Comparison of ENCODE assay signal across 8 cellular contexts in the genomic region with DNA sequence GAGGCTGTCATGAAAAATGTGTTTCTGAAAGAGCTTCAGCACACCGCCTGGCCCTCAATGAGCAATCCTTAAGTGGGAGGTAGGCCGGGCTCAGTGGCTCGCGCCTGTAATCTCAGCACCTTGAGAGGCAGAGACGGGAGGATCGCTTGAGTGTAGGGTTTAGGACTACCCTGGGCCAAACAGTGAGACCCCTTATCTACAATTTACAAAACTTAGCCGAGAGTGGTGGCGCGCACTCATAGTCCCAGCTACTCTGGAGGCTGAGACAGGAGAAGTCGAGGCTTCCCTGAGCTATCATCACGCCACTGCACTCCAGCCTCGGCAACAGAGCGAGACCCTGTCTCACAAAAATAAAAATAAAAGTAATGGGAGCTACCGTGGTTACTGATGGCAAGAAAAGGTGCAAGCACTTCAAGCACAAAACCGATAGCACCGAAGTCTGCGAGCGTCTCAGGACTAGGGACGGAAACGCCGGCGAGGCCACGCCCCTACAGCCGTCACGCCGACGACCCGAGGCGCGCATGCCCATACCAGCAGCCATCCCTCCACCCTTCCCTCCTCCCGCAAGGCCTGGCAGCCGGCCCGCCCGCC. TPM values are rescaled to one million over a fixed set of nuclear protein-coding genes. Genes with fewer than 3 reads are reported as not detected.
DNase-seq lines count a peak whose midpoint lies in the region; ATAC-seq and TF ChIP-seq lines count a peak whose summit lies in the region.

No MANE protein-coding gene starts in this region.

- H3K27ac ChIP-seq in AG04450 (ENCODE audit: low read depth, low read length) (peak overlapping the region; percentile 96), caudate nucleus (ENCODE audit: low read depth, low read length) (peak overlapping the region; percentile 96)

- CTCF ChIA-PET in AG04450 (lab: Charles Lee), result interaction anchor here (0.5 to 1.0 kb wide), 4 partner anchors 15 to 845 kb away, joined by 3 to 5 read pairs (median 3); no protein-coding TSS in a partner anchor

- TF ChIP-seq CTCF in AG04450 (IDR thresholded peaks at IDR 0.05; ENCODE audit: low read depth, low read length), result no peak

- H3K4me3 ChIP-seq in AG04450 (ENCODE audit: low read depth, low read length), result peak overlapping the region; percentile 100

- POLR2A ChIA-PET in AG04450 (lab: Yijun Ruan, JAX), result no interaction called here

- no peaks in the 10 kb centered on the region; the same call in 1 of the 2 replicates for H3K9me3 ChIP-seq in AG04450 (ENCODE audit: control insufficient read depth, insufficient read depth, low read length)

- DNase-seq in AG04450 (ENCODE audit: low read depth, low spot score), result peak; percentile 37
- DNase-seq in NCI-H226, result peak; percentile 55
- peak; percentile 78 for DNase-seq in activated CD4-positive, CD25-positive, alpha-beta regulatory T cell treated with anti-CD3 and anti-CD28 coated beads, Interleukin-2, amount 50 U/mL, for 16 hours (ENCODE audit: low read depth, low spot score)
- peak in 60 of 61 donors; percentile 21 to 91 (median 80) for DNase-seq in caudate nucleus (lab: John Stamatoyannopoulos, UW)
- DNase-seq in islet precursor cell, result peak; percentile 90
- DNase-seq in stimulated activated CD4-positive, alpha-beta T cell treated with anti-CD3 and anti-CD28 coated beads, Interleukin-12 subunit alpha, Interleukin-12 subunit beta, amount 100 ng/mL, for 48 hours (ENCODE audit: low read depth in 2 of 3, low spot score in 1 of 3), result peak; percentile 79 to 86 (median 81)

- no peaks in the 10 kb centered on the region for H3K27me3 ChIP-seq in AG04450 (ENCODE audit: control insufficient read depth, insufficient read depth, low read length)

- peak; percentile 61 for ATAC-seq in GM18870 (IDR thresholded peaks at IDR 0.05; ENCODE audit: unreplicated experiment)
- peak; percentile 82 for ATAC-seq in HG03103 (IDR thresholded peaks at IDR 0.05; ENCODE audit: low read depth, unreplicated experiment)

RNA-seq across cellular contexts. Expression of a gene that starts 0.6 kb away (rescaled TPM):
- polyA plus RNA-seq in AG04450 (2011; rRNA removed), result 17.4 and 26.8 TPM in 2 replicates
- polyA minus RNA-seq in AG04450 (2011; rRNA and poly(A)+ RNA removed), result 28.2 and 29.8 TPM in 2 replicates

RNA-seq across cellular contexts. Expression of a gene that starts 22.8 kb away (rescaled TPM):
- 0.45 and 0.76 TPM in 2 replicates for polyA plus RNA-seq in AG04450 (2011; rRNA removed)
- not detected in 2 replicates for polyA minus RNA-seq in AG04450 (2011; rRNA and poly(A)+ RNA removed)

RNA-seq across cellular contexts. Expression of a gene that starts 43.5 kb away (rescaled TPM):
- polyA plus RNA-seq in AG04450 (2011; rRNA removed), result not detected in 2 replicates
- polyA minus RNA-seq in AG04450 (2011; rRNA and poly(A)+ RNA removed), result not detected in 2 replicates

Comparison
In these comparisons a context has a peak if more than half of its experiments do, and no peak if none do; other contexts are left out.
1. Peak in every context shown above with its lines: DNase-seq, ATAC-seq, H3K4me3 ChIP-seq and H3K27ac ChIP-seq.
2. DNase-seq: peak in every context shown above with its lines; median percentile 90 in islet precursor cell; 81 in stimulated activated CD4-positive, alpha-beta T cell treated with anti-CD3 and anti-CD28 coated beads, Interleukin-12 subunit alpha, Interleukin-12 subunit beta, amount 100 ng/mL, for 48 hours; 80 in caudate nucleus; 78 in activated CD4-positive, CD25-positive, alpha-beta regulatory T cell treated with anti-CD3 and anti-CD28 coated beads, Interleukin-2, amount 50 U/mL, for 16 hours; 55 in NCI-H226; 37 in AG04450.